ENCODE assay signal across 19 cellular contexts in the genomic region with DNA sequence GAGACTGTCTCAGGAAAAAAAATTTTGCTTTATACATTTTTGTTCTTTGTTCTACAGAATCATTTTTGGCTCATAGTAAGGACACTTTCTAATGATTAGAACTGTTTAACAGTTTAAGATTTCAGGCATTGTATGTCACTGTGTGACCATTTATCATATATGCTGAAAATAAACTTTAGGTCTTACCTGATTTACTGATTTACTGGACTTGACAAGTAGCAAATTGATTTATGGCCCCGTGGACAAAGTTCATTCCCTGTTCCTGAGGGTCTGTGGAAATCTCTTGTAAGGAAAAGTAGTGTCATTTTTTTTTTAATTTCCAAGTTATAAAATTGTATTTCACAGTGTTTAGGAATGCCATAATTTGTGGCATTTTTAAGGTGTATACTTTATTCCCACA. TPM values are rescaled to one million over a fixed set of nuclear protein-coding genes. Genes with fewer than 3 reads are reported as not detected.
DNase-seq lines count a peak whose midpoint lies in the region; ATAC-seq, FAIRE-seq and TF ChIP-seq lines count a peak whose summit lies in the region.
"Had no signal": no experiment of that assay in that cellular context is flagged by ENCODE, and none has a peak within 500 bp of the region (broad histone marks: within the 10 kb centered on the region; RNA-seq: fewer than 3 reads in every experiment).

No MANE protein-coding gene starts in this region.

- TF ChIP-seq RAD21 in K562 (CRISPR knock-in tag; conservative IDR thresholded peaks at IDR 0.05 in 1 of 2, IDR thresholded peaks at IDR 0.05 in 1 of 2) (no peak), HepG2 (CRISPR knock-in tag; IDR thresholded peaks at IDR 0.05) (no peak)

- no peaks in the 10 kb centered on the region for H3K9me1 ChIP-seq in K562 (ENCODE audit: control insufficient read depth, insufficient read depth, low read length)

- H3K9ac ChIP-seq in K562 (ENCODE audit: insufficient read depth in 1 of 2, low read depth in 2 of 2, low read length in 2 of 2) (no peak overlapping the region), HepG2 (ENCODE audit: insufficient read depth, low read depth, low read length) (no peak overlapping the region), mesendoderm (ENCODE audit: low read length) (no peak overlapping the region)
- H3K9ac ChIP-seq: BLaER1 treated with 17β-estradiol and CSF1 and Interleukin-3, amounts not matched to agents 10 nM and 100 nM had no signal

- H3K27me3 Mint-ChIP-seq in activated T-cell treated with anti-CD3 and anti-CD28 coated beads, Interleukin-2, amount 50 U/mL, for 24 hours = no peaks in the 10 kb centered on the region

- H3K23ac ChIP-seq in mesendoderm (ENCODE audit: low read length) = no peak overlapping the region

- no peak overlapping the region for H2BK120ac ChIP-seq in mesendoderm (ENCODE audit: low read depth, low read length)

- FAIRE-seq in GM19239 (lab: Jason Lieb, UNC) (peak; percentile 26), K562 (lab: Jason Lieb, UNC) (no peak), HepG2 (lab: Jason Lieb, UNC) (no peak)

- no peak overlapping the region for H2BK5ac ChIP-seq in mesendoderm (ENCODE audit: low read length)

- no peak overlapping the region for H3K4me3 Mint-ChIP-seq in activated T-cell treated with anti-CD3 and anti-CD28 coated beads, Interleukin-2, amount 50 U/mL, for 24 hours
- H3K4me3 Mint-ChIP-seq: H9 had no signal

- TF ChIP-seq EP300 in K562 (IDR thresholded peaks at IDR 0.05; ENCODE audit: low read length) (no peak), HepG2 (IDR thresholded peaks at IDR 0.05; ENCODE audit: low read depth in 2 of 2, low read length in 2 of 2) (no peak), HepG2 (CRISPR knock-in tag; IDR thresholded peaks at IDR 0.05; ENCODE audit: borderline replicate concordance) (no peak)

- intact Hi-C loops in K562 (cut with micrococcal nuclease) = loop anchor here (5.0 kb wide), 1 partner anchor 119 kb away; no protein-coding TSS in a partner anchor
- intact Hi-C loops in HepG2 (cut with micrococcal nuclease; ENCODE audit: unreplicated experiment) = no loop called here
- intact Hi-C loops in upper lobe of right lung (cut with DNase I) = no loop called here

- no peak overlapping the region for H4K5ac ChIP-seq in mesendoderm (ENCODE audit: low read length)

- no peak overlapping the region for H3K18ac ChIP-seq in mesendoderm (ENCODE audit: low read length)

- H3K56ac ChIP-seq in mesendoderm (ENCODE audit: low read length) = no peak overlapping the region

- peaks cover 44% of the 10 kb centered on the region for H3K4me1 Mint-ChIP-seq in activated T-cell treated with anti-CD3 and anti-CD28 coated beads, Interleukin-2, amount 50 U/mL, for 24 hours (ENCODE audit: low read depth)

- DNase-seq in activated T-cell treated with anti-CD3 and anti-CD28 coated beads, Interleukin-2, amount 50 U/mL, for 24 hours = no peak
- no peak for DNase-seq in activated T-cell treated with anti-CD3 and anti-CD28 coated beads, Interleukin-2, amount 50 U/mL, for 1 hour
- DNase-seq in GM19239 (ENCODE audit: insufficient read length, low spot score) = no peak
- DNase-seq in K562 (ENCODE audit: extremely low read depth in 1 of 4, low spot score in 3 of 4) = no peak
- no peak for DNase-seq in HepG2 (ENCODE audit: low spot score)
- no peak for DNase-seq in upper lobe of right lung
- no peak for DNase-seq in mesendoderm
- DNase-seq: Caco-2, H9, IMR-90, Karpas-422, NCI-H1417 treated with DMSO at 0.1 percent for 48 hours, NCI-H187 treated with DMSO at 0.1 percent for 48 hours, NCI-H2227 treated with DMSO at 0.1 percent for 48 hours, NCI-H510A treated with DMSO at 0.1 percent for 48 hours, NCI-H774, OCI-M1, Right ventricle myocardium superior had no signal

- H3K4me1 ChIP-seq in K562 (replicated peaks in 1 of 2; ENCODE audit: control insufficient read depth in 2 of 2, insufficient read depth in 2 of 2, low read length in 2 of 2) (peaks cover 0 to 13% of the 10 kb centered on the region in 2 experiments; a peak in 2 of 5 replicates), HepG2 (ENCODE audit: insufficient read depth, low read length) (no peaks in the 10 kb centered on the region), upper lobe of right lung (no peaks in the 10 kb centered on the region), mesendoderm (ENCODE audit: control insufficient read depth, low read depth, low read length) (no peaks in the 10 kb centered on the region)

- H3K79me2 ChIP-seq in K562 (ENCODE audit: control insufficient read depth, insufficient read depth, low read length) (peaks cover 73% of the 10 kb centered on the region), HepG2 (ENCODE audit: insufficient read depth, low read length) (peaks cover 3% of the 10 kb centered on the region), mesendoderm (ENCODE audit: control insufficient read depth, insufficient read depth, low read length) (peaks cover 21% of the 10 kb centered on the region)

- H3K4me2 ChIP-seq in K562 (ENCODE audit: insufficient read depth, low read length) = no peak overlapping the region
- H3K4me2 ChIP-seq in HepG2 (ENCODE audit: low read depth, low read length) = no peak overlapping the region
- H3K4me2 ChIP-seq in mesendoderm (ENCODE audit: low read length) = no peak overlapping the region
- H3K4me2 ChIP-seq: BLaER1 treated with 17β-estradiol and CSF1 and Interleukin-3, amounts not matched to agents 10 nM and 100 nM had no signal

- TF ChIP-seq CTCF in K562 (IDR thresholded peaks at IDR 0.05 in 2 of 3, conservative IDR thresholded peaks at IDR 0.05 in 1 of 3; ENCODE audit: insufficient read depth in 2 of 3, low read depth in 1 of 3, low read length in 3 of 3) (no peak), HepG2 (CRISPR knock-in tag; IDR thresholded peaks at IDR 0.05) (no peak), upper lobe of right lung (IDR thresholded peaks at IDR 0.05) (no peak)

- H3K9me3 ChIP-seq in K562 (replicated peaks; ENCODE audit: control insufficient read depth, insufficient read depth, low read depth, low read length) (no peaks in the 10 kb centered on the region), HepG2 (ENCODE audit: low read length) (no peaks in the 10 kb centered on the region), upper lobe of right lung (no peaks in the 10 kb centered on the region)
- H3K9me3 ChIP-seq: BLaER1 treated with 17β-estradiol and CSF1 and Interleukin-3, amounts not matched to agents 10 nM and 100 nM; Caco-2 had no signal

- H2BK15ac ChIP-seq in mesendoderm (replicated peaks; ENCODE audit: low read depth) = no peak overlapping the region

- BruUV-seq in K562 (replicated peaks; lab: Mats Ljungman, UMichigan) (no TSS peak), HepG2 (replicated peaks; lab: Mats Ljungman, UMichigan) (no TSS peak)

- POLR2A ChIA-PET in K562 (lab: Yijun Ruan, JAX) = interaction anchor here (0.7 kb wide), 2 partner anchors 37 to 149 kb away, joined by 3 read pairs; no protein-coding TSS in a partner anchor
- POLR2A ChIA-PET in HepG2 (lab: Yijun Ruan, JAX) = no interaction called here

- WGBS in K562 (ENCODE audit: insufficient coverage, low coverage, missing lambda C conversion rate) = 80% methylated on average over 1 of the region's 1 CpG
- WGBS in HepG2 (ENCODE audit: low lambda C conversion rate) = 95% methylated on average over 1 of the region's 1 CpG
- WGBS in mesendoderm (ENCODE audit: extremely low coverage, insufficient coverage, low lambda C conversion rate) = no CpG with 5 or more reads among the region's 1 CpG

- H3K4me3 ChIP-seq in K562 (no peak overlapping the region), HepG2 (replicated peaks in 1 of 3; ENCODE audit: insufficient read depth in 1 of 3, low read depth in 2 of 3, low read length in 3 of 3) (no peak overlapping the region), upper lobe of right lung (no peak overlapping the region), mesendoderm (ENCODE audit: low read length) (no peak overlapping the region)
- H3K4me3 ChIP-seq: BLaER1 treated with 17β-estradiol and CSF1 and Interleukin-3, amounts not matched to agents 10 nM and 100 nM had no signal

- H4K20me1 ChIP-seq in K562 (replicated peaks; ENCODE audit: control insufficient read depth, insufficient read depth, low read length) (no peaks in the 10 kb centered on the region), HepG2 (ENCODE audit: insufficient read depth, low read length) (no peaks in the 10 kb centered on the region)

- ATAC-seq in K562 (no peak), HepG2 (no peak), upper lobe of right lung (no peak)

- CTCF ChIA-PET in K562 (lab: Yijun Ruan, JAX; ENCODE audit: low intra/inter-chr PET ratio) = no interaction called here
- CTCF ChIA-PET in HepG2 (lab: Yijun Ruan, JAX; ENCODE audit: low intra/inter-chr PET ratio, low total read pairs) = no interaction called here

- H3K27me3 ChIP-seq in K562 (ENCODE audit: control insufficient read depth in 2 of 2, insufficient read depth in 2 of 2, low read length in 2 of 2) (no peaks in the 10 kb centered on the region), HepG2 (ENCODE audit: control insufficient read depth in 1 of 2, insufficient read depth in 2 of 2, low read length in 2 of 2) (no peaks in the 10 kb centered on the region), upper lobe of right lung (no peaks in the 10 kb centered on the region), mesendoderm (ENCODE audit: insufficient read depth, low read length, poor library complexity) (no peaks in the 10 kb centered on the region)
- H3K27me3 ChIP-seq: BLaER1 treated with 17β-estradiol and CSF1 and Interleukin-3, amounts not matched to agents 10 nM and 100 nM had no signal

- H3K79me1 ChIP-seq in mesendoderm (ENCODE audit: low read length) = peaks cover 11% of the 10 kb centered on the region

- no peaks in the 10 kb centered on the region for H3K9me3 Mint-ChIP-seq in activated T-cell treated with anti-CD3 and anti-CD28 coated beads, Interleukin-2, amount 50 U/mL, for 24 hours
- H3K9me3 Mint-ChIP-seq: H9 had no signal

- H2AK5ac ChIP-seq in mesendoderm (ENCODE audit: low read length) = no peak overlapping the region

- in situ Hi-C loops in K562 (cut with MboI) (no loop called here), HepG2 (cut with HindIII; ENCODE audit: extremely low pct_ligation_motif_present, low pct_unique_long_range_greater_than_20kb) (no loop called here)

- no peak overlapping the region for H3K4ac ChIP-seq in mesendoderm (ENCODE audit: low read depth, low read length)

- peaks cover 64% of the 10 kb centered on the region for H3K36me3 Mint-ChIP-seq in activated T-cell treated with anti-CD3 and anti-CD28 coated beads, Interleukin-2, amount 50 U/mL, for 24 hours (ENCODE audit: low read depth)

- H2AFZ ChIP-seq in K562 (ENCODE audit: low read depth, low read length) = no peak overlapping the region
- H2AFZ ChIP-seq in HepG2 (ENCODE audit: low read length) = no peak overlapping the region

- TF ChIP-seq POLR2A in K562 (conservative IDR thresholded peaks at IDR 0.05) (no peak), HepG2 (IDR thresholded peaks at IDR 0.05; ENCODE audit: insufficient read depth in 1 of 2, low read depth in 2 of 2, low read length in 2 of 2) (no peak)

- no peak overlapping the region for H4K8ac ChIP-seq in mesendoderm (ENCODE audit: low read depth, low read length)

- no peak overlapping the region for H3K27ac ChIP-seq in K562 (ENCODE audit: extremely low read depth, low read depth, low read length)
- no peak overlapping the region for H3K27ac ChIP-seq in HepG2 (ENCODE audit: extremely low read length, insufficient read depth, low read length)
- no peak overlapping the region for H3K27ac ChIP-seq in upper lobe of right lung
- no peak overlapping the region for H3K27ac ChIP-seq in mesendoderm (ENCODE audit: low read depth, low read length)
- H3K27ac ChIP-seq: BLaER1 treated with 17β-estradiol and CSF1 and Interleukin-3, amounts not matched to agents 10 nM and 100 nM had no signal

- H3K36me3 ChIP-seq in K562 (ENCODE audit: control insufficient read depth, insufficient read depth, low read length) (peaks cover 47% of the 10 kb centered on the region), HepG2 (replicated peaks in 1 of 2; ENCODE audit: control insufficient read depth in 1 of 2, insufficient read depth in 2 of 2, low read length in 2 of 2) (peaks cover 0 to 3% of the 10 kb centered on the region in 2 experiments; a peak in 2 of 5 replicates), upper lobe of right lung (peaks cover 27% of the 10 kb centered on the region), mesendoderm (ENCODE audit: control insufficient read depth, insufficient read depth, low read length) (no peaks in the 10 kb centered on the region)

- peak overlapping the region; percentile 31 for H3K27ac Mint-ChIP-seq in activated T-cell treated with anti-CD3 and anti-CD28 coated beads, Interleukin-2, amount 50 U/mL, for 24 hours
- H3K27ac Mint-ChIP-seq: H9 had no signal

RNA-seq across cellular contexts. Expression of a gene that starts 40.7 kb away (rescaled TPM):
- 61.3 and 233 TPM in 2 replicates for total RNA-seq in K562 (2011; cell fraction: chromatin; rRNA removed; ENCODE audit: low replicate concordance)
- total RNA-seq in K562 (2011; cell fraction: nucleolus; rRNA removed) = 22.8 and 41.1 TPM in 2 replicates
- total RNA-seq in K562 (2011; cell fraction: nucleoplasm; rRNA removed) = 69.0 and 96.6 TPM in 2 replicates
- total RNA-seq in K562 (2014; rRNA removed) (53.6 and 61.9 TPM in 2 replicates), K562 (2014; rRNA removed; fragmentation: Illumina TruSeq; extraction: Trizol) (97.1 and 114 TPM in 2 replicates), K562 (2015; rRNA removed; fragmentation: Illumina TruSeq; extraction: Trizol) (74.4 and 77.6 TPM in 2 replicates), K562 (2021) (84.7 and 90.6 TPM in 2 replicates), HepG2 (2016; rRNA removed; fragmentation: Illumina TruSeq; extraction: Trizol) (19.2 and 36.4 TPM in 2 replicates), upper lobe of right lung (23.4 TPM)
- polyA plus RNA-seq in K562 (2011; rRNA removed) (47.9 and 83.4 TPM in 2 replicates), K562 (2014; fragmentation: Illumina TruSeq; extraction: Trizol) (117 and 126 TPM in 2 replicates), K562 (2014; fragmentation: Nextera tagmentation; extraction: Ambion mirVana) (10 to 100 TPM; 42.6 to 48.3 TPM), K562 (2014; rRNA removed) (57.2 and 60.4 TPM in 2 replicates), HepG2 (2011; rRNA removed) (6.8 and 8.5 TPM in 2 replicates)
- polyA plus RNA-seq in K562 (2011; cell fraction: cytosol; rRNA removed) = 16.3 and 32.6 TPM in 2 replicates
- polyA plus RNA-seq in K562 (2011; cell fraction: nucleus; rRNA removed) = 22.2 and 27.0 TPM in 2 replicates
- polyA plus RNA-seq in K562 (2012) = 68.3 and 93.3 TPM in 2 replicates
- polyA minus RNA-seq in K562 (2011; rRNA and poly(A)+ RNA removed) = 210 and 230 TPM in 2 replicates
- 73.6 and 84.8 TPM in 2 replicates for polyA minus RNA-seq in K562 (2011; cell fraction: cytosol; rRNA and poly(A)+ RNA removed)
- 28.1 and 45.8 TPM in 2 replicates for polyA minus RNA-seq in K562 (2011; cell fraction: nucleus; rRNA and poly(A)+ RNA removed)
- 6.8 and 7.9 TPM in 2 replicates for total RNA-seq in HepG2 (2016; cell fraction: cytosol; rRNA removed; fragmentation: Illumina TruSeq; extraction: Trizol; ENCODE audit: low read depth)
- 18.4 and 35.5 TPM in 2 replicates for total RNA-seq in HepG2 (2016; cell fraction: insoluble cytoplasmic fraction; rRNA removed; fragmentation: Illumina TruSeq; extraction: Trizol)
- 15.2 and 17.0 TPM in 2 replicates for total RNA-seq in HepG2 (2016; cell fraction: membrane; rRNA removed; fragmentation: Illumina TruSeq; extraction: Trizol)
- 21.0 and 22.1 TPM in 2 replicates for total RNA-seq in HepG2 (2016; cell fraction: nucleus; rRNA removed; fragmentation: Illumina TruSeq; extraction: Trizol)
- polyA plus RNA-seq in HepG2 (2011; cell fraction: cytosol; rRNA removed) = 4.3 and 6.7 TPM in 2 replicates
- 4.7 and 6.9 TPM in 2 replicates for polyA plus RNA-seq in HepG2 (2011; cell fraction: nucleus; rRNA removed)
- 17.8 and 18.0 TPM in 2 replicates for polyA plus RNA-seq in HepG2 (2012)
- 3.1 and 3.2 TPM in 2 replicates for polyA plus RNA-seq in HepG2 (2016; cell fraction: cytosol; fragmentation: Illumina TruSeq; extraction: Trizol; ENCODE audit: low read depth)
- 30.8 and 31.3 TPM in 2 replicates for polyA plus RNA-seq in HepG2 (2016; cell fraction: insoluble cytoplasmic fraction; fragmentation: Illumina TruSeq; extraction: Trizol; ENCODE audit: low read depth)
- polyA plus RNA-seq in HepG2 (2016; cell fraction: membrane; fragmentation: Illumina TruSeq; extraction: Trizol; ENCODE audit: low read depth) = 6.1 and 8.6 TPM in 2 replicates
- polyA plus RNA-seq in HepG2 (2016; cell fraction: nucleus; fragmentation: Illumina TruSeq; extraction: Trizol; ENCODE audit: insufficient read depth, low read depth) = 17.1 and 18.4 TPM in 2 replicates
- 7.8 and 18.7 TPM in 2 replicates for polyA minus RNA-seq in HepG2 (2011; rRNA and poly(A)+ RNA removed; ENCODE audit: low replicate concordance)
- 15.8 and 16.6 TPM in 2 replicates for polyA minus RNA-seq in HepG2 (2011; cell fraction: cytosol; rRNA and poly(A)+ RNA removed)
- 14.9 and 23.4 TPM in 2 replicates for polyA minus RNA-seq in HepG2 (2011; cell fraction: nucleus; rRNA and poly(A)+ RNA removed)
- 105 TPM for polyA plus RNA-seq in mesendoderm (2013, experiment 1 of 2)
- polyA plus RNA-seq in mesendoderm (2013, experiment 2 of 2) = 106 TPM

RNA-seq across cellular contexts. Expression of a gene that starts 57.0 kb away (rescaled TPM):
- 25.7 and 41.2 TPM in 2 replicates for total RNA-seq in K562 (2011; cell fraction: chromatin; rRNA removed; ENCODE audit: low replicate concordance)
- 17.6 and 19.8 TPM in 2 replicates for total RNA-seq in K562 (2011; cell fraction: nucleolus; rRNA removed)
- 20.8 and 26.9 TPM in 2 replicates for total RNA-seq in K562 (2011; cell fraction: nucleoplasm; rRNA removed)
- total RNA-seq in K562 (2014; rRNA removed) (66.8 and 117 TPM in 2 replicates), K562 (2014; rRNA removed; fragmentation: Illumina TruSeq; extraction: Trizol) (54.1 and 67.6 TPM in 2 replicates), K562 (2015; rRNA removed; fragmentation: Illumina TruSeq; extraction: Trizol) (47.2 and 48.5 TPM in 2 replicates), K562 (2021) (64.3 and 64.5 TPM in 2 replicates), HepG2 (2016; rRNA removed; fragmentation: Illumina TruSeq; extraction: Trizol) (35.2 and 37.7 TPM in 2 replicates), upper lobe of right lung (20.9 TPM)
- polyA plus RNA-seq in K562 (2011; rRNA removed) (56.4 and 85.3 TPM in 2 replicates), K562 (2014; fragmentation: Illumina TruSeq; extraction: Trizol) (54.9 and 59.1 TPM in 2 replicates), K562 (2014; fragmentation: Nextera tagmentation; extraction: Ambion mirVana) (10 to 100 TPM; 28.9 to 39.9 TPM), K562 (2014; rRNA removed) (53.3 and 73.8 TPM in 2 replicates), HepG2 (2011; rRNA removed) (13.8 and 16.1 TPM in 2 replicates)
- polyA plus RNA-seq in K562 (2011; cell fraction: cytosol; rRNA removed) = 28.3 and 31.9 TPM in 2 replicates
- polyA plus RNA-seq in K562 (2011; cell fraction: nucleus; rRNA removed) = 38.6 and 42.2 TPM in 2 replicates
- 49.7 and 50.9 TPM in 2 replicates for polyA plus RNA-seq in K562 (2012)
- 43.7 and 59.4 TPM in 2 replicates for polyA minus RNA-seq in K562 (2011; rRNA and poly(A)+ RNA removed)
- 13.9 and 21.2 TPM in 2 replicates for polyA minus RNA-seq in K562 (2011; cell fraction: cytosol; rRNA and poly(A)+ RNA removed)
- 20.9 and 21.4 TPM in 2 replicates for polyA minus RNA-seq in K562 (2011; cell fraction: nucleus; rRNA and poly(A)+ RNA removed)
- 10.4 and 10.7 TPM in 2 replicates for total RNA-seq in HepG2 (2016; cell fraction: cytosol; rRNA removed; fragmentation: Illumina TruSeq; extraction: Trizol; ENCODE audit: low read depth)
- 33.8 and 43.5 TPM in 2 replicates for total RNA-seq in HepG2 (2016; cell fraction: insoluble cytoplasmic fraction; rRNA removed; fragmentation: Illumina TruSeq; extraction: Trizol)
- 21.0 and 22.5 TPM in 2 replicates for total RNA-seq in HepG2 (2016; cell fraction: membrane; rRNA removed; fragmentation: Illumina TruSeq; extraction: Trizol)
- 22.1 and 23.5 TPM in 2 replicates for total RNA-seq in HepG2 (2016; cell fraction: nucleus; rRNA removed; fragmentation: Illumina TruSeq; extraction: Trizol)
- 10.3 and 16.4 TPM in 2 replicates for polyA plus RNA-seq in HepG2 (2011; cell fraction: cytosol; rRNA removed)
- 10.8 and 14.2 TPM in 2 replicates for polyA plus RNA-seq in HepG2 (2011; cell fraction: nucleus; rRNA removed)
- polyA plus RNA-seq in HepG2 (2012) = 16.2 and 18.3 TPM in 2 replicates
- 9.1 and 9.3 TPM in 2 replicates for polyA plus RNA-seq in HepG2 (2016; cell fraction: cytosol; fragmentation: Illumina TruSeq; extraction: Trizol; ENCODE audit: low read depth)
- polyA plus RNA-seq in HepG2 (2016; cell fraction: insoluble cytoplasmic fraction; fragmentation: Illumina TruSeq; extraction: Trizol; ENCODE audit: low read depth) = 38.7 and 41.2 TPM in 2 replicates
- polyA plus RNA-seq in HepG2 (2016; cell fraction: membrane; fragmentation: Illumina TruSeq; extraction: Trizol; ENCODE audit: low read depth) = 11.7 and 12.2 TPM in 2 replicates
- 34.2 and 34.5 TPM in 2 replicates for polyA plus RNA-seq in HepG2 (2016; cell fraction: nucleus; fragmentation: Illumina TruSeq; extraction: Trizol; ENCODE audit: insufficient read depth, low read depth)
- 9.3 and 9.5 TPM in 2 replicates for polyA minus RNA-seq in HepG2 (2011; rRNA and poly(A)+ RNA removed; ENCODE audit: low replicate concordance)
- polyA minus RNA-seq in HepG2 (2011; cell fraction: cytosol; rRNA and poly(A)+ RNA removed) = 8.7 and 9.2 TPM in 2 replicates
- polyA minus RNA-seq in HepG2 (2011; cell fraction: nucleus; rRNA and poly(A)+ RNA removed) = 21.5 and 22.4 TPM in 2 replicates
- polyA plus RNA-seq in mesendoderm (2013, experiment 1 of 2) = 45.3 TPM
- 44.5 TPM for polyA plus RNA-seq in mesendoderm (2013, experiment 2 of 2)
